ENCODE assay signal across 31 cellular contexts in the genomic region with DNA sequence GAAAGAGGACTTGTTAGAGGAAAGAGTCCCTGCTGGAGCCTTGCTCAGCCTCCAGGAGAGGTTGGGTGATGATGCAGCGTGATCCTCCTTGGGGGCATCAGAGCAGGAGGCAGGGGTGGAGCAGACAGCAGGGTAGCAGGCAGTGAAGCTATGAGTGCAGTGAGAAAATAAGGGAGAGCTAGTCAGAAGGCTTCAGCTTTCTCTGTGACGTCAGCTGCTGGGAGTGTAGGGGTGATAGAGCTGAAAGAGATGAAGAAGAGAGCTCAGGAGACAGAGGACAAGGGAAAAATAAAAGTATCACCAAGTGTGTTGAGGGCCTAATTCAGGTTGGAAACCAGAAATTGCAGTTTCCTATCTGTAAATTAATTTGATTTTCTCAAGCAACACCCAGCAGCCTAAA. TPM values are rescaled to one million over a fixed set of nuclear protein-coding genes. Genes with fewer than 3 reads are reported as not detected.
"Had no signal": no experiment of that assay in that cellular context is flagged by ENCODE, and none has a peak within 500 bp of the region (broad histone marks: within the 10 kb centered on the region; RNA-seq: fewer than 3 reads in every experiment).

No MANE protein-coding gene starts in this region.

- ATAC-seq: foreskin keratinocyte; gastroesophageal sphincter; heart left ventricle; left cardiac atrium; lower lobe of right lung; naive thymus-derived CD8-positive, alpha-beta T cell; psoas muscle; right cardiac atrium; stimulated activated naive B cell treated with anti-CD40 and anti-IgM and Interleukin-4, amounts not matched to agents 10 μg/mL and 1 μg/mL and 100 μg/mL, for 72 hours had no signal

- FAIRE-seq: colon, islet of Langerhans, urothelium cell line had no signal

- H2AFZ ChIP-seq: hepatocyte had no signal

- H3K79me2 ChIP-seq: hepatocyte had no signal

- H3K9me3 ChIP-seq: gastroesophageal sphincter, heart left ventricle, left ventricle myocardium inferior, lower lobe of right lung, ovary, psoas muscle, spleen, thoracic aorta, tibial nerve, upper lobe of left lung had no signal

- DNase-seq: dorsolateral prefrontal cortex; effector CD4-positive, alpha-beta T cell; foreskin keratinocyte; heart left ventricle; left cardiac atrium; left ventricle myocardium inferior; lower lobe of right lung; naive thymus-derived CD8-positive, alpha-beta T cell; occipital lobe; ovary; posterior cingulate gyrus; psoas muscle; right cardiac atrium; spleen; stimulated activated CD4-positive, alpha-beta T cell treated with anti-CD3 and anti-CD28 coated beads, Interleukin-2, amount 100 ng/mL, for 48 hours; stimulated activated naive B cell treated with anti-CD40 and anti-IgM and Interleukin-4, amounts not matched to agents 10 μg/mL and 1 μg/mL and 100 μg/mL, for 72 hours; upper lobe of left lung had no signal

- H3K27me3 ChIP-seq: hepatocyte, ovary, upper lobe of left lung had no signal

- H3K4me3 ChIP-seq: dorsolateral prefrontal cortex, gastroesophageal sphincter, heart left ventricle, hepatocyte, left ventricle myocardium inferior, lower lobe of right lung, ovary, psoas muscle, skin epidermis, spleen, thoracic aorta, tibial nerve, upper lobe of left lung had no signal

- H3K27ac ChIP-seq: dorsolateral prefrontal cortex, foreskin keratinocyte, gastroesophageal sphincter, heart left ventricle, hepatocyte, left ventricle myocardium inferior, lower lobe of right lung, ovary, psoas muscle, skin epidermis, spleen, thoracic aorta, tibial nerve, upper lobe of left lung had no signal

- H3K4me1 ChIP-seq: foreskin keratinocyte, gastroesophageal sphincter, heart left ventricle, left ventricle myocardium inferior, lower lobe of right lung, psoas muscle, spleen, tibial nerve, upper lobe of left lung had no signal

- H3K36me3 ChIP-seq: gastroesophageal sphincter, heart left ventricle, left ventricle myocardium inferior, lower lobe of right lung, ovary, spleen, thoracic aorta, tibial nerve, upper lobe of left lung had no signal

- H3K4me2 ChIP-seq: hepatocyte had no signal

RNA-seq across cellular contexts. Expression of gene ADAM30, which starts 2.2 kb away (rescaled TPM):
- total RNA-seq: dorsolateral prefrontal cortex; foreskin keratinocyte; gastroesophageal sphincter; heart left ventricle; hepatocyte; kidney epithelial cell; left cardiac atrium; left ventricle myocardium inferior; lower lobe of right lung; mesenteric fat pad; myocyte; naive thymus-derived CD8-positive, alpha-beta T cell; occipital lobe; ovary; psoas muscle; renal cortical epithelial cell; right cardiac atrium; spleen; thoracic aorta; tibial nerve; upper lobe of left lung had no signal
- polyA plus RNA-seq: esophagus; foreskin keratinocyte; heart left ventricle; hepatocyte; naive thymus-derived CD8-positive, alpha-beta T cell; neural cell; ovary; psoas muscle; right cardiac atrium; spleen had no signal
